ENCODE assay signal across 8 cellular contexts in genomic region chr13:108915634-108916497, GRCh38.
A peak's percentile ranks its signal among the peaks of the same experiment; 100 is the strongest.
DNase-seq lines count a peak whose midpoint lies in the region; ATAC-seq lines count a peak whose summit lies in the region.

No MANE protein-coding gene starts in this region.

- no peaks in the 10 kb centered on the region for H3K36me3 Mint-ChIP-seq in activated T-cell treated with anti-CD3 and anti-CD28 coated beads, Interleukin-2, amount 50 U/mL, for 4 hours (ENCODE audit: insufficient read depth)

- peaks cover 4% of the 10 kb centered on the region for H3K27me3 Mint-ChIP-seq in activated T-cell treated with anti-CD3 and anti-CD28 coated beads, Interleukin-2, amount 50 U/mL, for 4 hours (ENCODE audit: low read depth)

- DNase-seq in SKM-1 treated with dmso at 0.1 percent for 144 hours (lab: John Stamatoyannopoulos, UW; ENCODE audit: unreplicated experiment) (peak; percentile 33), SKM-1 (lab: John Stamatoyannopoulos, UW; ENCODE audit: unreplicated experiment) (no peak), NOMO-1 treated with dmso at 0.1 percent for 144 hours (lab: John Stamatoyannopoulos, UW; ENCODE audit: unreplicated experiment) (peak; percentile 36), fibroblast of the conjunctiva (ENCODE audit: low read depth) (peak; percentile 81), non-pigmented ciliary epithelial cell (ENCODE audit: low read depth) (peak; percentile 84), substantia nigra (lab: John Stamatoyannopoulos, UW) (peak in 33 of 49 donors; percentile 3 to 55 (median 31))
- peak; percentile 74 for DNase-seq in activated T-cell treated with anti-CD3 and anti-CD28 coated beads, Interleukin-2, amount 50 U/mL, for 4 hours

- peak; percentile 97 for ATAC-seq in HG03039 (IDR thresholded peaks at IDR 0.05; ENCODE audit: unreplicated experiment)
- peak; percentile 94 for ATAC-seq in activated T-cell treated with anti-CD3 and anti-CD28 coated beads, Interleukin-2, amount 50 U/mL, for 4 hours

- H3K4me3 Mint-ChIP-seq in activated T-cell treated with anti-CD3 and anti-CD28 coated beads, Interleukin-2, amount 50 U/mL, for 4 hours = peak overlapping the region; percentile 58

- H3K27ac ChIP-seq in substantia nigra (ENCODE audit: low read depth, low read length, poor library complexity, severe bottlenecking) = no peak overlapping the region

- H3K4me1 Mint-ChIP-seq in activated T-cell treated with anti-CD3 and anti-CD28 coated beads, Interleukin-2, amount 50 U/mL, for 4 hours (ENCODE audit: low read depth) = peaks cover 16% of the 10 kb centered on the region

- no peaks in the 10 kb centered on the region for H3K9me3 Mint-ChIP-seq in activated T-cell treated with anti-CD3 and anti-CD28 coated beads, Interleukin-2, amount 50 U/mL, for 4 hours
